In genomic region chr20:44472283-44472682, GRCh38 we compare ENCODE assay signal across 1 cellular context.
TF ChIP-seq lines count a peak whose summit lies in the region.

No MANE protein-coding gene starts in this region.

TF ChIP-seq in HepG2, 621 proteins besides CTCF, POLR2A, EP300 and RAD21:
- peak; percentile 57; the same call in 1 of the 2 replicates for TF ChIP-seq ZNF121 (CRISPR knock-in tag; IDR thresholded peaks at IDR 0.05)
- 0 out of 2 replicates have a peak, but pooled peaks have one; percentile 8 for TF ChIP-seq HIVEP1 (CRISPR knock-in tag; IDR thresholded peaks at IDR 0.05)
- TF ChIP-seq ZNF460 (CRISPR knock-in tag; IDR thresholded peaks at IDR 0.05; ENCODE audit: borderline replicate concordance) = peak; percentile 59; the same call in 1 of the 2 replicates
